In the genomic region with DNA sequence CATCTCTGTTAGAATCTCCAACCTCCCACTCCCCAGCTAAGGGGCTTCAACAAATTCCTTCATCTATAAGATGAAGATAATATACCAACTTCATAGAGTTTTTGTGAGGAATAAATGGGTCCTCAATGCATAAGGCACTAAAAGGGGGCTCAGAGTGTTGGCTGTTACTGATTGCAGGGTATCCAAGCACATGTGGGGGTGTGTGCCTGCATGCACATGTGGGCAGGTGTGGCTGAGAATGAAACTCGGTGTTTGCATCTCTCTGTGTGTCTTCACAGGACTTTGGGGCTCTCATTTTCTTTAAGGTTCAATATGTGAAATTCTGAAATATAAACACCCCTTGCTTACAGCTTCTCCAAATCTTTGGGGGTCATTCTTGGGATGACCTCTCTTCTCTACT, we compare ENCODE assay signal across 14 cellular contexts. TPM values are rescaled to one million over a fixed set of nuclear protein-coding genes. Genes with fewer than 3 reads are reported as not detected.
DNase-seq lines count a peak whose midpoint lies in the region; ATAC-seq and TF ChIP-seq lines count a peak whose summit lies in the region.
"Had no signal": no experiment of that assay in that cellular context is flagged by ENCODE, and none has a peak within 500 bp of the region (broad histone marks: within the 10 kb centered on the region; RNA-seq: fewer than 3 reads in every experiment).

No MANE protein-coding gene starts in this region.

- H3K36me3 Mint-ChIP-seq in CD4-positive, alpha-beta T cell (ENCODE audit: low read depth): peaks cover 5% of the 10 kb centered on the region
- no peaks in the 10 kb centered on the region for H3K36me3 Mint-ChIP-seq in neural progenitor cell
- H3K36me3 Mint-ChIP-seq: CD4-positive, CD25-positive, alpha-beta regulatory T cell had no signal

- H3K4me2 ChIP-seq in neural progenitor cell: no peak overlapping the region

- TF ChIP-seq CTCF in CD4-positive, alpha-beta T cell (IDR thresholded peaks at IDR 0.05): no peak
- no peak for TF ChIP-seq CTCF in RWPE2 (IDR thresholded peaks at IDR 0.05; ENCODE audit: poor library complexity, severe bottlenecking)
- no peak for TF ChIP-seq CTCF in neural progenitor cell (IDR thresholded peaks at IDR 0.05)
- TF ChIP-seq CTCF in WERI-Rb-1 (IDR thresholded peaks at IDR 0.05; ENCODE audit: low read depth, low read length): no peak

- H3K79me2 ChIP-seq in neural progenitor cell (ENCODE audit: low read depth): peaks cover 12% of the 10 kb centered on the region

- POLR2A ChIA-PET in CD4-positive, alpha-beta T cell (lab: Charles Lee): no interaction called here

- no peak overlapping the region for H3K9ac ChIP-seq in neural progenitor cell

- DNase-seq in CD4-positive, alpha-beta T cell: no peak
- DNase-seq in RWPE2 (ENCODE audit: low spot score) (no peak), neural progenitor cell (ENCODE audit: low spot score) (no peak), WERI-Rb-1 (no peak), ecto neural progenitor cell (ENCODE audit: low spot score) (no peak), hippocampal formation (lab: John Stamatoyannopoulos, UW) (no peak), HT-29 (ENCODE audit: low spot score) (no peak)
- DNase-seq: activated naive CD4-positive, alpha-beta T cell; CD4-positive, CD25-positive, alpha-beta regulatory T cell; Kasumi-1 had no signal

- no peaks in the 10 kb centered on the region for H3K9me3 ChIP-seq in CD4-positive, alpha-beta T cell (ENCODE audit: control insufficient read depth, low read length)
- no peaks in the 10 kb centered on the region for H3K9me3 ChIP-seq in RWPE2 (ENCODE audit: severe bottlenecking)
- no peaks in the 10 kb centered on the region for H3K9me3 ChIP-seq in neural progenitor cell (ENCODE audit: low read depth)
- no peaks in the 10 kb centered on the region for H3K9me3 ChIP-seq in WERI-Rb-1 (ENCODE audit: severe bottlenecking)

- no peak overlapping the region for H3K4me3 ChIP-seq in RWPE2 (ENCODE audit: severe bottlenecking)
- no peak overlapping the region for H3K4me3 ChIP-seq in neural progenitor cell
- no peak overlapping the region for H3K4me3 ChIP-seq in WERI-Rb-1 (ENCODE audit: low read depth, low read length)

- CTCF ChIA-PET in CD4-positive, alpha-beta T cell (lab: Charles Lee): interaction anchor here (1.0 kb wide), 1 partner anchor 60 kb away, joined by 6 read pairs; no protein-coding TSS in a partner anchor

- H3K27me3 ChIP-seq in CD4-positive, alpha-beta T cell (ENCODE audit: control insufficient read depth, insufficient read depth, low read length): no peaks in the 10 kb centered on the region
- H3K27me3 ChIP-seq in RWPE2 (ENCODE audit: insufficient read depth, poor library complexity, severe bottlenecking) (no peaks in the 10 kb centered on the region), neural progenitor cell (peaks cover 8% of the 10 kb centered on the region), WERI-Rb-1 (ENCODE audit: insufficient read depth, low read depth, severe bottlenecking) (no peaks in the 10 kb centered on the region)

- H3K4me1 ChIP-seq in RWPE2 (ENCODE audit: insufficient read depth, poor library complexity, severe bottlenecking): peaks cover 30% of the 10 kb centered on the region
- H3K4me1 ChIP-seq in neural progenitor cell: peaks cover 9% of the 10 kb centered on the region

- H4K20me1 ChIP-seq in neural progenitor cell (ENCODE audit: low read depth): peaks cover 9% of the 10 kb centered on the region

- intact Hi-C loops in CD4-positive, alpha-beta T cell (cut with DNase I, micrococcal nuclease): loop anchor here in 1 of 2 experiments (5.0 kb wide), 1 partner anchor 57 kb away; a partner anchor contains a TSS

- no peak overlapping the region for H3K27ac ChIP-seq in CD4-positive, alpha-beta T cell (ENCODE audit: low read depth, low read length)
- H3K27ac ChIP-seq in RWPE2 (ENCODE audit: poor library complexity, severe bottlenecking) (peak overlapping the region; percentile 95), neural progenitor cell (no peak overlapping the region), WERI-Rb-1 (no peak overlapping the region)
- H3K27ac ChIP-seq: epithelial cell of prostate had no signal

- ATAC-seq in CD4-positive, alpha-beta T cell (ENCODE audit: poor library complexity): no peak
- ATAC-seq in GM19463 (IDR thresholded peaks at IDR 0.05; ENCODE audit: unreplicated experiment) (peak; percentile 31), RWPE2 (ENCODE audit: low read depth) (no peak)

- H3K4me3 Mint-ChIP-seq in CD4-positive, alpha-beta T cell: peak overlapping the region; percentile 34
- H3K4me3 Mint-ChIP-seq in neural progenitor cell: no peak overlapping the region

- no peaks in the 10 kb centered on the region for H3K27me3 Mint-ChIP-seq in CD4-positive, alpha-beta T cell
- no peaks in the 10 kb centered on the region for H3K27me3 Mint-ChIP-seq in neural progenitor cell (ENCODE audit: insufficient read depth, low read depth)

- no peaks in the 10 kb centered on the region for H3K9me3 Mint-ChIP-seq in CD4-positive, alpha-beta T cell
- H3K9me3 Mint-ChIP-seq in neural progenitor cell: no peaks in the 10 kb centered on the region

- no peak overlapping the region for H2AFZ ChIP-seq in neural progenitor cell (replicated peaks)

- H3F3A ChIP-seq in neural progenitor cell (ENCODE audit: low read depth): peaks cover 17% of the 10 kb centered on the region

- H3K27ac Mint-ChIP-seq in CD4-positive, alpha-beta T cell: peak overlapping the region; percentile 47
- peak overlapping the region; percentile 67 for H3K27ac Mint-ChIP-seq in neural progenitor cell

- peaks cover 40% of the 10 kb centered on the region for H3K4me1 Mint-ChIP-seq in CD4-positive, alpha-beta T cell (ENCODE audit: low read depth)
- peaks cover 23% of the 10 kb centered on the region for H3K4me1 Mint-ChIP-seq in neural progenitor cell

- H3K36me3 ChIP-seq in RWPE2 (ENCODE audit: low read depth) (no peaks in the 10 kb centered on the region), neural progenitor cell (no peaks in the 10 kb centered on the region), WERI-Rb-1 (no peaks in the 10 kb centered on the region)

RNA-seq across cellular contexts. Expression of a gene that starts 4.1 kb away (rescaled TPM):
- 10 to 100 TPM; 53.4 to 55.7 TPM for total RNA-seq in CD4-positive, alpha-beta T cell
- total RNA-seq in neural progenitor cell (ENCODE audit: low replicate concordance): 12.0 and 31.4 TPM in 2 replicates
- 38.7 and 54.6 TPM in 2 replicates for total RNA-seq in HT-29 (2014; rRNA removed; shearing (Covaris generic))

RNA-seq across cellular contexts. Expression of a gene that starts 11.2 kb away (rescaled TPM):
- not detected for total RNA-seq in CD4-positive, alpha-beta T cell
- 1.5 TPM in 1 of 2 replicates, not detected in the other for total RNA-seq in neural progenitor cell (ENCODE audit: low replicate concordance)
- not detected in 2 replicates for total RNA-seq in HT-29 (2014; rRNA removed; shearing (Covaris generic))
- total RNA-seq: CD4-positive, CD25-positive, alpha-beta regulatory T cell; kidney epithelial cell; NCI-H460 had no signal

RNA-seq across cellular contexts. Expression of a gene that starts 24.6 kb away (rescaled TPM):
- total RNA-seq in CD4-positive, alpha-beta T cell: under 1 TPM; 0.33 to 0.53 TPM
- 8.7 and 27.9 TPM in 2 replicates for total RNA-seq in neural progenitor cell (ENCODE audit: low replicate concordance)
- total RNA-seq in HT-29 (2014; rRNA removed; shearing (Covaris generic)): 1.9 and 3.4 TPM in 2 replicates
- total RNA-seq: NCI-H460 had no signal

RNA-seq across cellular contexts. Expression of a gene that starts 46.8 kb away (rescaled TPM):
- total RNA-seq in CD4-positive, alpha-beta T cell: 10 to 100 TPM in 1 of 2 experiments, 1 to 10 TPM in 1; 10.0 to 11.4 TPM
- total RNA-seq in neural progenitor cell (ENCODE audit: low replicate concordance): 1.1 and 4.2 TPM in 2 replicates
- total RNA-seq in HT-29 (2014; rRNA removed; shearing (Covaris generic)): 0.38 and 0.83 TPM in 2 replicates

RNA-seq across cellular contexts. Expression of a gene that starts 59.5 kb away (rescaled TPM):
- total RNA-seq in CD4-positive, alpha-beta T cell: 10 to 100 TPM in 1 of 2 experiments, 1 to 10 TPM in 1; 8.7 to 10.1 TPM
- total RNA-seq in neural progenitor cell (ENCODE audit: low replicate concordance): 12.6 and 17.3 TPM in 2 replicates
- total RNA-seq in HT-29 (2014; rRNA removed; shearing (Covaris generic)): 31.3 and 31.9 TPM in 2 replicates
